8 cellular contexts compared by ENCODE assay signal in the genomic region with DNA sequence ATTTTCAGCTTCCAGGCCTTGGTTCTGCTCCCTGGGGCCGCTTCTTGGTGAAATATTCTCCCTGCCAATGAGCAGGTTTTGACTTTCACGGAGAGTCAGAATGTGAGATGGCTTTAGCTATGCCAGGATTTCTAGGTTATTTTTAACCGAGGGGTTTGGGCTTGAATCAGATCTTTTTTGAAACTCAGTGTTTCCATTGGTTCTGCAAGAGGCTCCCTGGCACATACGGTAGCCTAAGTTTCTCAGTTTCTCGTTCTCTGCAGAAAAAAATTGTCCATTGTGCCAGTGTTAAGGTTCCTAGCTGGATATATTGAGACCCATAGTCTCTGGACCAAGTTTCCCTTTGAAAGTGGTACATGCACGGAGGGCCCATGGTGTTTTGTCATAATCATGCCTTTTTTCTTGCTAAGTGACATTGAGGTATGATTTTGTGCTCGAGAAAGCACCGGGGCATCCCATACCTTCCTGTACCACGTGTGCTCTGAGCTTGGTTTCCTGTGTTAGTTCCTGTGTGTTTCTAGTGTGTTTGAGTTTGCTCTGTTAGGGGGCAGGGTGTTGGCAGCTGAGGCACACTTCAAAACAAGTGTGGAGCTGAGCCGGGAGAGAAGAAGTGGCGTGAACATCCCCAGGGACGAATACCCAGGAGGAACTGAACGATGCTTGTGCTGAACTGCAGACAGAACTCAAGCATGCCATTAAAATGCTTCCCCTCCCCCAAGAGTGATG.
DNase-seq lines count a peak whose midpoint lies in the region; ATAC-seq and TF ChIP-seq lines count a peak whose summit lies in the region.
"Had no signal": no experiment of that assay in that cellular context is flagged by ENCODE, and none has a peak within 500 bp of the region (broad histone marks: within the 10 kb centered on the region; RNA-seq: fewer than 3 reads in every experiment).

No MANE protein-coding gene starts in this region.

- H3K4me3 ChIP-seq in thyroid gland (replicated peaks in 1 of 3) (no peak overlapping the region), coronary artery (no peak overlapping the region)

- intact Hi-C loops in thyroid gland (cut with DNase I) (no loop called here), posterior cingulate gyrus (cut with DNase I) (no loop called here)

- H3K4me1 ChIP-seq in thyroid gland = no peaks in the 10 kb centered on the region

- TF ChIP-seq CTCF in thyroid gland (IDR thresholded peaks at IDR 0.05) = no peak
- no peak for TF ChIP-seq CTCF in coronary artery (IDR thresholded peaks at IDR 0.05)

- no peaks in the 10 kb centered on the region for H3K27me3 ChIP-seq in thyroid gland

- no peaks in the 10 kb centered on the region for H3K9me3 ChIP-seq in thyroid gland

- DNase-seq in T-helper 22 cell (ENCODE audit: low read depth) (peak; percentile 11), thyroid gland (peak; percentile 39 to 49), HK-2 (ENCODE audit: unreplicated experiment) (no peak), coronary artery (ENCODE audit: low spot score) (no peak), posterior cingulate gyrus (no peak)

- no peak overlapping the region for H3K27ac ChIP-seq in thyroid gland
- no peak overlapping the region for H3K27ac ChIP-seq in coronary artery
- H3K27ac ChIP-seq: KMS-11 had no signal

- no peaks in the 10 kb centered on the region for H3K36me3 ChIP-seq in thyroid gland

- ATAC-seq in HG02610 (IDR thresholded peaks at IDR 0.05; ENCODE audit: unreplicated experiment) = peak; percentile 70
- peak; percentile 39 for ATAC-seq in esophagus mucosa

- 24 to 29% methylated on average over 13 of the region's 13 CpGs for WGBS in thyroid gland, 2 donors

- TF ChIP-seq POLR2A in thyroid gland (IDR thresholded peaks at IDR 0.05) = no peak

Comparison
In these comparisons a context has a peak if more than half of its experiments do, and no peak if none do; other contexts are left out.
1. DNase-seq: peak in T-helper 22 cell (single experiment) and thyroid gland (2 of 2); none in HK-2 (single experiment), coronary artery (single experiment) and posterior cingulate gyrus (0 of 10).